ENCODE assay signal across 1 cellular context in the genomic region with DNA sequence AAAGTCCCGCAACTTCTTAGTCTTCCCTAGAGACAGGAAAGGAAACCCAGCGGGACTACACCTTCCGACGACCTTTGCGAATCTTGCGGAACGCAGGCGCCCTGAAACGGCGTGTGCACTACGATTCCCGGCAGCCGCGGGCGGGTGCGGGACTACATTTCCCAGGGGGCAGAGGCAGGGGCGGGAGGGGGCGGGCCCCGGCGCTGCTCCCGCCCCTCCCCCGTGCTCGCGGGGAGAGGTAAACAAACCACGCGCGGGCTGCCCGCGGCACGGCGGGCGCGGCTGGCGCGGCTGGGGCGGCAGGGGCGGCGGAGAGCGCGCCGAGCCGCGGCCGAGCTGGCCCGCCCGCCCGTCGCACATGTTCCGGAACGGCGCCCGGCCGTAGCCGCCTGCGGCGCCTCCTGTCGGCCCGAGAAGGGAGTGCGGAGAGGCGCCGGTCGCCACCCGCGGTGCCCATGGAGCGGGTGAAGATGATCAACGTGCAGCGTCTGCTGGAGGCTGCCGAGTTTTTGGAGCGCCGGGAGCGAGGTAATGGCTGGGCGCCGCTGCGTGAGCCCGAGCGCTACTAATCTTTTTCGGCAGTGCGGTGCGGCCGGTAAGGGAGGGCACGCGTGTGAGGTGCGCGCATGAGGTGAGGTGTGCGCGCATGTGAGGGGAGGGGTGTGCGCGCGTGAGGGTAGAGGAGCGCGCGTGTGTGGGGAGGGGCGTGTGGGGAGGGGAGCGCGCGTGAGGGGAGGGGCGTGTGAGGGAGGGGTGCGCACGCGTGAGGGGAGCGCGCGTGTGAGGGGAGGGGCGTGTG.
A peak's percentile ranks its signal among the peaks of the same experiment; 100 is the strongest.
TF ChIP-seq lines count a peak whose summit lies in the region.

No MANE protein-coding gene starts in this region.

TF ChIP-seq in HepG2, 621 proteins besides CTCF, POLR2A, EP300 and RAD21 (continued from another document and continues in another):
- no peak for TF ChIP-seq AFF4 (CRISPR knock-in tag; IDR thresholded peaks at IDR 0.05)
- TF ChIP-seq, protein P1, sequence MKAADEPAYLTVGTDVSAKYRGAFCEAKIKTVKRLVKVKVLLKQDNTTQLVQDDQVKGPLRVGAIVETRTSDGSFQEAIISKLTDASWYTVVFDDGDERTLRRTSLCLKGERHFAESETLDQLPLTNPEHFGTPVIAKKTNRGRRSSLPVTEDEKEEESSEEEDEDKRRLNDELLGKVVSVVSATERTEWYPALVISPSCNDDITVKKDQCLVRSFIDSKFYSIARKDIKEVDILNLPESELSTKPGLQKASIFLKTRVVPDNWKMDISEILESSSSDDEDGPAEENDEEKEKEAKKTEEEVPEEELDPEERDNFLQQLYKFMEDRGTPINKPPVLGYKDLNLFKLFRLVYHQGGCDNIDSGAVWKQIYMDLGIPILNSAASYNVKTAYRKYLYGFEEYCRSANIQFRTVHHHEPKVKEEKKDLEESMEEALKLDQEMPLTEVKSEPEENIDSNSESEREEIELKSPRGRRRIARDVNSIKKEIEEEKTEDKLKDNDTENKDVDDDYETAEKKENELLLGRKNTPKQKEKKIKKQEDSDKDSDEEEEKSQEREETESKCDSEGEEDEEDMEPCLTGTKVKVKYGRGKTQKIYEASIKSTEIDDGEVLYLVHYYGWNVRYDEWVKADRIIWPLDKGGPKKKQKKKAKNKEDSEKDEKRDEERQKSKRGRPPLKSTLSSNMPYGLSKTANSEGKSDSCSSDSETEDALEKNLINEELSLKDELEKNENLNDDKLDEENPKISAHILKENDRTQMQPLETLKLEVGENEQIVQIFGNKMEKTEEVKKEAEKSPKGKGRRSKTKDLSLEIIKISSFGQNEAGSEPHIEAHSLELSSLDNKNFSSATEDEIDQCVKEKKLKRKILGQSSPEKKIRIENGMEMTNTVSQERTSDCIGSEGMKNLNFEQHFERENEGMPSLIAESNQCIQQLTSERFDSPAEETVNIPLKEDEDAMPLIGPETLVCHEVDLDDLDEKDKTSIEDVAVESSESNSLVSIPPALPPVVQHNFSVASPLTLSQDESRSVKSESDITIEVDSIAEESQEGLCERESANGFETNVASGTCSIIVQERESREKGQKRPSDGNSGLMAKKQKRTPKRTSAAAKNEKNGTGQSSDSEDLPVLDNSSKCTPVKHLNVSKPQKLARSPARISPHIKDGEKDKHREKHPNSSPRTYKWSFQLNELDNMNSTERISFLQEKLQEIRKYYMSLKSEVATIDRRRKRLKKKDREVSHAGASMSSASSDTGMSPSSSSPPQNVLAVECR (CRISPR knock-in tag; IDR thresholded peaks at IDR 0.05; ENCODE audit: borderline replicate concordance) = no peak
- peak; percentile 29; the same call in 1 of the 2 replicates for TF ChIP-seq ZNF556 (CRISPR knock-in tag; IDR thresholded peaks at IDR 0.05; ENCODE audit: borderline replicate concordance)
- TF ChIP-seq, protein P2, sequence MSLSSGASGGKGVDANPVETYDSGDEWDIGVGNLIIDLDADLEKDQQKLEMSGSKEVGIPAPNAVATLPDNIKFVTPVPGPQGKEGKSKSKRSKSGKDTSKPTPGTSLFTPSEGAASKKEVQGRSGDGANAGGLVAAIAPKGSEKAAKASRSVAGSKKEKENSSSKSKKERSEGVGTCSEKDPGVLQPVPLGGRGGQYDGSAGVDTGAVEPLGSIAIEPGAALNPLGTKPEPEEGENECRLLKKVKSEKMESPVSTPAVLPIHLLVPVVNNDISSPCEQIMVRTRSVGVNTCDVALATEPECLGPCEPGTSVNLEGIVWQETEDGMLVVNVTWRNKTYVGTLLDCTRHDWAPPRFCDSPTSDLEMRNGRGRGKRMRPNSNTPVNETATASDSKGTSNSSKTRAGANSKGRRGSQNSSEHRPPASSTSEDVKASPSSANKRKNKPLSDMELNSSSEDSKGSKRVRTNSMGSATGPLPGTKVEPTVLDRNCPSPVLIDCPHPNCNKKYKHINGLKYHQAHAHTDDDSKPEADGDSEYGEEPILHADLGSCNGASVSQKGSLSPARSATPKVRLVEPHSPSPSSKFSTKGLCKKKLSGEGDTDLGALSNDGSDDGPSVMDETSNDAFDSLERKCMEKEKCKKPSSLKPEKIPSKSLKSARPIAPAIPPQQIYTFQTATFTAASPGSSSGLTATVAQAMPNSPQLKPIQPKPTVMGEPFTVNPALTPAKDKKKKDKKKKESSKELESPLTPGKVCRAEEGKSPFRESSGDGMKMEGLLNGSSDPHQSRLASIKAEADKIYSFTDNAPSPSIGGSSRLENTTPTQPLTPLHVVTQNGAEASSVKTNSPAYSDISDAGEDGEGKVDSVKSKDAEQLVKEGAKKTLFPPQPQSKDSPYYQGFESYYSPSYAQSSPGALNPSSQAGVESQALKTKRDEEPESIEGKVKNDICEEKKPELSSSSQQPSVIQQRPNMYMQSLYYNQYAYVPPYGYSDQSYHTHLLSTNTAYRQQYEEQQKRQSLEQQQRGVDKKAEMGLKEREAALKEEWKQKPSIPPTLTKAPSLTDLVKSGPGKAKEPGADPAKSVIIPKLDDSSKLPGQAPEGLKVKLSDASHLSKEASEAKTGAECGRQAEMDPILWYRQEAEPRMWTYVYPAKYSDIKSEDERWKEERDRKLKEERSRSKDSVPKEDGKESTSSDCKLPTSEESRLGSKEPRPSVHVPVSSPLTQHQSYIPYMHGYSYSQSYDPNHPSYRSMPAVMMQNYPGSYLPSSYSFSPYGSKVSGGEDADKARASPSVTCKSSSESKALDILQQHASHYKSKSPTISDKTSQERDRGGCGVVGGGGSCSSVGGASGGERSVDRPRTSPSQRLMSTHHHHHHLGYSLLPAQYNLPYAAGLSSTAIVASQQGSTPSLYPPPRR (CRISPR knock-in tag; IDR thresholded peaks at IDR 0.05; ENCODE audit: borderline replicate concordance) = no peak
- TF ChIP-seq, protein P3, sequence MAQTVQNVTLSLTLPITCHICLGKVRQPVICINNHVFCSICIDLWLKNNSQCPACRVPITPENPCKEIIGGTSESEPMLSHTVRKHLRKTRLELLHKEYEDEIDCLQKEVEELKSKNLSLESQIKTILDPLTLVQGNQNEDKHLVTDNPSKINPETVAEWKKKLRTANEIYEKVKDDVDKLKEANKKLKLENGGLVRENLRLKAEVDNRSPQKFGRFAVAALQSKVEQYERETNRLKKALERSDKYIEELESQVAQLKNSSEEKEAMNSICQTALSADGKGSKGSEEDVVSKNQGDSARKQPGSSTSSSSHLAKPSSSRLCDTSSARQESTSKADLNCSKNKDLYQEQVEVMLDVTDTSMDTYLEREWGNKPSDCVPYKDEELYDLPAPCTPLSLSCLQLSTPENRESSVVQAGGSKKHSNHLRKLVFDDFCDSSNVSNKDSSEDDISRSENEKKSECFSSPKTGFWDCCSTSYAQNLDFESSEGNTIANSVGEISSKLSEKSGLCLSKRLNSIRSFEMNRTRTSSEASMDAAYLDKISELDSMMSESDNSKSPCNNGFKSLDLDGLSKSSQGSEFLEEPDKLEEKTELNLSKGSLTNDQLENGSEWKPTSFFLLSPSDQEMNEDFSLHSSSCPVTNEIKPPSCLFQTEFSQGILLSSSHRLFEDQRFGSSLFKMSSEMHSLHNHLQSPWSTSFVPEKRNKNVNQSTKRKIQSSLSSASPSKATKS (CRISPR knock-in tag; IDR thresholded peaks at IDR 0.05) = no peak
- TF ChIP-seq SOX5 (CRISPR knock-in tag; IDR thresholded peaks at IDR 0.05; ENCODE audit: borderline replicate concordance) = no peak
- TF ChIP-seq, protein P4, sequence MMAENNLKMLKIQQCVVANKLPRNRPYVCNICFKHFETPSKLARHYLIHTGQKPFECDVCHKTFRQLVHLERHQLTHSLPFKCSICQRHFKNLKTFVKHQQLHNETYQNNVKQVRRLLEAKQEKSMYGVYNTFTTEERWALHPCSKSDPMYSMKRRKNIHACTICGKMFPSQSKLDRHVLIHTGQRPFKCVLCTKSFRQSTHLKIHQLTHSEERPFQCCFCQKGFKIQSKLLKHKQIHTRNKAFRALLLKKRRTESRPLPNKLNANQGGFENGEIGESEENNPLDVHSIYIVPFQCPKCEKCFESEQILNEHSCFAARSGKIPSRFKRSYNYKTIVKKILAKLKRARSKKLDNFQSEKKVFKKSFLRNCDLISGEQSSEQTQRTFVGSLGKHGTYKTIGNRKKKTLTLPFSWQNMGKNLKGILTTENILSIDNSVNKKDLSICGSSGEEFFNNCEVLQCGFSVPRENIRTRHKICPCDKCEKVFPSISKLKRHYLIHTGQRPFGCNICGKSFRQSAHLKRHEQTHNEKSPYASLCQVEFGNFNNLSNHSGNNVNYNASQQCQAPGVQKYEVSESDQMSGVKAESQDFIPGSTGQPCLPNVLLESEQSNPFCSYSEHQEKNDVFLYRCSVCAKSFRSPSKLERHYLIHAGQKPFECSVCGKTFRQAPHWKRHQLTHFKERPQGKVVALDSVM (CRISPR knock-in tag; IDR thresholded peaks at IDR 0.05) = no peak
- TF ChIP-seq TMF1 (CRISPR knock-in tag; IDR thresholded peaks at IDR 0.05; ENCODE audit: low read depth) = no peak
- no peak for TF ChIP-seq REST (IDR thresholded peaks at IDR 0.05; ENCODE audit: borderline replicate concordance in 1 of 2, low read depth in 1 of 2, low read length in 2 of 2)
- no peak for TF ChIP-seq SRSF4 (IDR thresholded peaks at IDR 0.05; ENCODE audit: low read depth, low read length, poor library complexity, severe bottlenecking)
- TF ChIP-seq ZNF879 (CRISPR knock-in tag; IDR thresholded peaks at IDR 0.05) = no peak
- TF ChIP-seq ZMYM2 (CRISPR knock-in tag; IDR thresholded peaks at IDR 0.05) = no peak
- no peak for TF ChIP-seq MBD4 (IDR thresholded peaks at IDR 0.05; ENCODE audit: borderline replicate concordance, low read length)
- no peak for TF ChIP-seq ZNF121 (CRISPR knock-in tag; IDR thresholded peaks at IDR 0.05)
- TF ChIP-seq, protein P5, sequence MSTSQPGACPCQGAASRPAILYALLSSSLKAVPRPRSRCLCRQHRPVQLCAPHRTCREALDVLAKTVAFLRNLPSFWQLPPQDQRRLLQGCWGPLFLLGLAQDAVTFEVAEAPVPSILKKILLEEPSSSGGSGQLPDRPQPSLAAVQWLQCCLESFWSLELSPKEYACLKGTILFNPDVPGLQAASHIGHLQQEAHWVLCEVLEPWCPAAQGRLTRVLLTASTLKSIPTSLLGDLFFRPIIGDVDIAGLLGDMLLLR (CRISPR knock-in tag; IDR thresholded peaks at IDR 0.05) = no peak
- no peak for TF ChIP-seq ZNF570 (CRISPR knock-in tag; IDR thresholded peaks at IDR 0.05; ENCODE audit: borderline replicate concordance)
- TF ChIP-seq CCAR2 (optimal IDR thresholded peaks at IDR 0.05; ENCODE audit: low read depth, low read length) = no peak
- TF ChIP-seq, protein P6, sequence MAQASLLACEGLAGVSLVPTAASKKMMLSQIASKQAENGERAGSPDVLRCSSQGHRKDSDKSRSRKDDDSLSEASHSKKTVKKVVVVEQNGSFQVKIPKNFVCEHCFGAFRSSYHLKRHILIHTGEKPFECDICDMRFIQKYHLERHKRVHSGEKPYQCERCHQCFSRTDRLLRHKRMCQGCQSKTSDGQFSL (CRISPR knock-in tag; IDR thresholded peaks at IDR 0.05) = no peak
- TF ChIP-seq BCL3 (CRISPR knock-in tag; IDR thresholded peaks at IDR 0.05) = no peak
- no peak for TF ChIP-seq ZFP90 (CRISPR knock-in tag; IDR thresholded peaks at IDR 0.05; ENCODE audit: borderline replicate concordance)
- no peak for TF ChIP-seq ZNF703 (CRISPR knock-in tag; IDR thresholded peaks at IDR 0.05; ENCODE audit: borderline replicate concordance)
- TF ChIP-seq CC2D1A (CRISPR knock-in tag; IDR thresholded peaks at IDR 0.05) = no peak
